ENCODE assay signal across 25 cellular contexts in the genomic region with DNA sequence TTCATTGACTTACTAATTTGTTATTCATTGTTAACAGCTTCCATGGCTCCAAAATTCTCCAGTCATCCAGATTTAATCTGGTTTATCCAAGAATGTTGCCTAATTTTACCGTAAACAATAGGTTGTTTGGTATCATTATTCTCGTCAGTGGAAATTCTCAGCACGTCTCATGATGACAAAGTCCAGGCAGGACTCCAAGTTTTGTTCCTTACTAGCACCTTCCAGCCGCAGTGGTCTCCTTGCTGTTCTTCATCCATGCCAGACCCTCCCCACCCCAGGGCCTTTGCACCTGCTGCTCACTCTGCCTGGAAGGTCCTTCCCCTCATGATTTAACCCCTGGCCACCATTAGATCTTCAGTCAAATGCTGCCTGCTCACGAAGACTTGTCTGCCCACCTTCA. TPM values are rescaled to one million over a fixed set of nuclear protein-coding genes. Genes with fewer than 3 reads are reported as not detected.
DNase-seq lines count a peak whose midpoint lies in the region; ATAC-seq and TF ChIP-seq lines count a peak whose summit lies in the region.
"Had no signal": no experiment of that assay in that cellular context is flagged by ENCODE, and none has a peak within 500 bp of the region (broad histone marks: within the 10 kb centered on the region; RNA-seq: fewer than 3 reads in every experiment).

No MANE protein-coding gene starts in this region.

- H3K4me2 ChIP-seq in PC-9 (peak overlapping the region; percentile 48), GM23248 (ENCODE audit: unreplicated experiment) (no peak overlapping the region)

- H3K4me1 ChIP-seq in left ventricle myocardium inferior (peaks cover 89% of the 10 kb centered on the region), PC-9 (replicated peaks; ENCODE audit: insufficient read depth) (peaks cover 69% of the 10 kb centered on the region), upper lobe of left lung (peaks cover 29 to 52% (median 49%) of the 10 kb centered on the region in 4 donors), GM23248 (ENCODE audit: insufficient read depth) (peaks cover 22% of the 10 kb centered on the region)

- TF ChIP-seq EP300 in upper lobe of left lung (IDR thresholded peaks at IDR 0.05), result peak in 1 of 4 donors; percentile 29

- H2AFZ ChIP-seq in PC-9, result no peak overlapping the region
- H2AFZ ChIP-seq in GM23248, result no peak overlapping the region

- ATAC-seq in left cardiac atrium (no peak), upper lobe of left lung (ENCODE audit: low FRiP score in 2 of 2) (no peak)
- ATAC-seq: activated CD4-positive, alpha-beta T cell treated with anti-CD3 and anti-CD28 coated beads for 36 hours; body of pancreas; SK-N-SH treated with all-trans-retinoic acid at 6 μM for 48 hours had no signal

- POLR2A ChIA-PET in PC-9 (lab: Charles Lee; ENCODE audit: unreplicated experiment), result no interaction called here

- H3K9me3 ChIP-seq in left ventricle myocardium inferior (replicated peaks), result no peaks in the 10 kb centered on the region
- no peaks in the 10 kb centered on the region for H3K9me3 ChIP-seq in PC-9 (ENCODE audit: insufficient read depth, low read depth)
- H3K9me3 ChIP-seq in upper lobe of left lung, result no peaks in the 10 kb centered on the region
- H3K9me3 ChIP-seq in GM23248 (ENCODE audit: low read depth), result no peaks in the 10 kb centered on the region
- H3K9me3 ChIP-seq: body of pancreas, heart right ventricle, prostate gland, thoracic aorta had no signal

- TF ChIP-seq CTCF in left ventricle myocardium inferior (IDR thresholded peaks at IDR 0.05; ENCODE audit: borderline replicate concordance) (no peak), PC-9 (conservative IDR thresholded peaks at IDR 0.05) (no peak), fibroblast of villous mesenchyme (IDR thresholded peaks at IDR 0.05; ENCODE audit: insufficient read depth, low read depth, low read length) (no peak), upper lobe of left lung (IDR thresholded peaks at IDR 0.05) (no peak)

- CTCF ChIA-PET in PC-9 (lab: Charles Lee), result interaction anchor here (0.6 kb wide), 1 partner anchor 83 kb away, joined by 5 read pairs; no protein-coding TSS in a partner anchor

- H3K27me3 ChIP-seq in left ventricle myocardium inferior (ENCODE audit: low read depth), result no peaks in the 10 kb centered on the region
- H3K27me3 ChIP-seq in PC-9 (ENCODE audit: insufficient read depth, low read depth), result no peaks in the 10 kb centered on the region
- no peaks in the 10 kb centered on the region for H3K27me3 ChIP-seq in upper lobe of left lung
- no peaks in the 10 kb centered on the region for H3K27me3 ChIP-seq in GM23248 (replicated peaks; ENCODE audit: insufficient read depth)
- H3K27me3 ChIP-seq: body of pancreas, heart right ventricle had no signal

- H3K4me3 ChIP-seq in left ventricle myocardium inferior (no peak overlapping the region), PC-9 (no peak overlapping the region), fibroblast of villous mesenchyme (ENCODE audit: low read depth, low read length) (no peak overlapping the region), upper lobe of left lung (no peak overlapping the region), GM23248 (no peak overlapping the region)
- H3K4me3 ChIP-seq: body of pancreas, heart right ventricle, prostate gland, thoracic aorta had no signal

- no peak overlapping the region for H3K9ac ChIP-seq in GM23248

- WGBS in upper lobe of left lung, 2 donors, result 76 to 90% methylated on average over 5 of the region's 5 CpGs
- 43 to 44% methylated on average over 5 of the region's 5 CpGs for WGBS in GM23248 (ENCODE audit: low coverage in 1 of 2, low lambda C conversion rate in 2 of 2, missing lambda C conversion rate in 2 of 2), 2 experiments

- no peak for DNase-seq in left ventricle myocardium inferior
- no peak for DNase-seq in left cardiac atrium
- DNase-seq in PC-9, result no peak
- peak; percentile 88 for DNase-seq in fibroblast of villous mesenchyme (ENCODE audit: low read depth)
- DNase-seq in upper lobe of left lung, result no peak
- no peak for DNase-seq in OCI-M1 (lab: John Stamatoyannopoulos, UW)
- DNase-seq in GM23248, result no peak
- DNase-seq in SKM-1 (lab: John Stamatoyannopoulos, UW; ENCODE audit: unreplicated experiment), result no peak
- DNase-seq: activated CD4-positive, alpha-beta T cell treated with anti-CD3 and anti-CD28 coated beads for 36 hours; activated T-cell treated with anti-CD3 and anti-CD28 coated beads, Interleukin-2, amount 50 U/mL, for 24 hours; body of pancreas; DMS79 treated with DMSO at 0.1 percent for 48 hours; effector CD8-positive, alpha-beta T cell; GF-D8; H7; kidney glomerular epithelial cell; mesendoderm; NCI-H1436; NCI-H774; stimulated activated naive CD4-positive, alpha-beta T cell treated with Interleukin-2 at 50 U/mL for 16 hours had no signal

- no peak for TF ChIP-seq POLR2A in upper lobe of left lung (IDR thresholded peaks at IDR 0.05)

- in situ Hi-C loops in GM23248 (cut with MboI), result no loop called here

- H3F3A ChIP-seq in PC-9 (ENCODE audit: insufficient read depth, low read depth), result peaks cover 42% of the 10 kb centered on the region
- H3F3A ChIP-seq in GM23248 (ENCODE audit: insufficient read depth), result peaks cover 20% of the 10 kb centered on the region

- no peaks in the 10 kb centered on the region for H4K20me1 ChIP-seq in PC-9 (ENCODE audit: insufficient read depth)
- H4K20me1 ChIP-seq in GM23248 (ENCODE audit: insufficient read depth), result no peaks in the 10 kb centered on the region

- H3K79me2 ChIP-seq in PC-9 (ENCODE audit: low read depth) (no peaks in the 10 kb centered on the region), GM23248 (ENCODE audit: insufficient read depth) (no peaks in the 10 kb centered on the region)

- no TSS peak for BruUV-seq in PC-9 (replicated peaks; lab: Mats Ljungman, UMichigan)

- H3K9me2 ChIP-seq in PC-9 (ENCODE audit: insufficient read depth) (no peaks in the 10 kb centered on the region), GM23248 (ENCODE audit: insufficient read depth) (no peaks in the 10 kb centered on the region)

- H3K27ac ChIP-seq in left ventricle myocardium inferior (replicated peaks) (peak overlapping the region; percentile 56), PC-9 (peak overlapping the region; percentile 5; the same call in 1 of the 2 replicates), upper lobe of left lung (peak overlapping the region in 3 of 4 donors; percentile 33 to 58 (median 36)), GM23248 (no peak overlapping the region)
- H3K27ac ChIP-seq: body of pancreas, epithelial cell of prostate, prostate gland, thoracic aorta had no signal

- H3K36me3 ChIP-seq in left ventricle myocardium inferior (peaks cover 81% of the 10 kb centered on the region), PC-9 (ENCODE audit: low read depth) (no peaks in the 10 kb centered on the region), upper lobe of left lung (peaks cover 0 to 75% (median 10%) of the 10 kb centered on the region in 4 donors), GM23248 (ENCODE audit: low read depth) (no peaks in the 10 kb centered on the region)
- H3K36me3 ChIP-seq: prostate gland had no signal

- intact Hi-C loops in left ventricle myocardium inferior (cut with micrococcal nuclease), result no loop called here
- intact Hi-C loops in left cardiac atrium (cut with DNase I), result no loop called here
- intact Hi-C loops in PC-9 (cut with micrococcal nuclease; ENCODE audit: unreplicated experiment), result no loop called here

RNA-seq across cellular contexts. Expression of a gene that starts 48.1 kb away (rescaled TPM):
- total RNA-seq in left ventricle myocardium inferior (67.5 TPM), left cardiac atrium (10 to 100 TPM; 49.0 to 63.1 TPM), PC-9 (2021) (167 and 168 TPM in 2 replicates), fibroblast of villous mesenchyme (29.3 and 41.5 TPM in 2 replicates), upper lobe of left lung (10 to 100 TPM; 17.8 to 56.5 (median 49.4) TPM)
- total RNA-seq in GM23248 (2014; rRNA removed; shearing (Covaris generic)), result 46.2 and 66.4 TPM in 2 replicates
- polyA plus RNA-seq in GM23248 (2016; fragmentation: Nextera tagmentation; extraction: Ambion mirVana), result 162 and 163 TPM in 2 replicates
